In the genomic region with DNA sequence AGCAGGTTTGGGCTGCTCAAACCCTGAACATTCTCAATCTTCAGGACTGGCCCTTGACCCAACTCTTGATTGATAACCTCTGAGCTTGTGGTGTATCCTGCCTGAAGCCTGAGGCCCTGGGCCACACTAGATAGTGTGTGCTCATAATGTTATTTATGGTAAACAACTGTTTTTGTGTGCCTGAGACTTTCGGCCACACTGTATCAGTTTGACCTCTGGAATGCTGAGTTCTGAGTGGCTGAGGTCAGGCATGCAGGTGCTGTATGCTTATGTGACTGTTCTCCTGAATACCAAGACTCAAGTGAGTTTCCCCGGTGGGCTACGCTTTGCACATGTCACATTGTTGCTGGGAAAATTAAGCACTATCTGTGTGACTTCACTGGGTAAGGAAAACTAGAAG, we compare ENCODE assay signal across 13 cellular contexts.
DNase-seq lines count a peak whose midpoint lies in the region; ATAC-seq and TF ChIP-seq lines count a peak whose summit lies in the region.
"Had no signal": no experiment of that assay in that cellular context is flagged by ENCODE, and none has a peak within 500 bp of the region (broad histone marks: within the 10 kb centered on the region; RNA-seq: fewer than 3 reads in every experiment).

No MANE protein-coding gene starts in this region.

- H2BK15ac ChIP-seq in neuronal stem cell (ENCODE audit: low read length) = no peak overlapping the region

- 35% methylated on average over 3 of the region's 3 CpGs for WGBS in right cardiac atrium
- WGBS in neuronal stem cell (ENCODE audit: extremely low coverage in 2 of 2, insufficient read length in 2 of 2, insufficient replicate concordance in 1 of 2), 2 donors = no CpG with 5 or more reads among the region's 3 CpGs

- peak in 1 of 2 donors; percentile 28 for ATAC-seq in right cardiac atrium
- ATAC-seq: CD8-positive, alpha-beta T cell; GM12878 had no signal

- no peak overlapping the region for H2BK12ac ChIP-seq in neuronal stem cell (ENCODE audit: low read length)

- H3K23ac ChIP-seq in neuronal stem cell (ENCODE audit: low read depth, low read length, poor library complexity) = no peak overlapping the region

- no peak overlapping the region for H4K91ac ChIP-seq in neuronal stem cell (ENCODE audit: low read depth, low read length, poor library complexity)

- H3K36me3 ChIP-seq in left ventricle myocardium inferior = no peaks in the 10 kb centered on the region
- no peaks in the 10 kb centered on the region for H3K36me3 ChIP-seq in neuronal stem cell (replicated peaks in 1 of 2; ENCODE audit: control insufficient read depth in 2 of 2, insufficient read depth in 2 of 2, low read length in 2 of 2)
- no peaks in the 10 kb centered on the region for H3K36me3 ChIP-seq in uterus
- H3K36me3 ChIP-seq: BLaER1 treated with 17β-estradiol and CSF1 and Interleukin-3, amounts not matched to agents 10 nM and 100 nM had no signal

- H2BK5ac ChIP-seq in neuronal stem cell (ENCODE audit: low read length) = no peak overlapping the region

- no peak for TF ChIP-seq POLR2A in uterus (IDR thresholded peaks at IDR 0.05)

- H4K8ac ChIP-seq in neuronal stem cell (ENCODE audit: low read depth, low read length) = peak overlapping the region; percentile 72

- H3K9me3 ChIP-seq in right cardiac atrium (ENCODE audit: control insufficient read depth, low read length) (no peaks in the 10 kb centered on the region), left ventricle myocardium inferior (replicated peaks) (peaks cover 27% of the 10 kb centered on the region), neuronal stem cell (replicated peaks in 1 of 2; ENCODE audit: control insufficient read depth in 2 of 2, insufficient read depth in 1 of 2, low read depth in 1 of 2, low read length in 2 of 2) (peaks cover 0 to 4% of the 10 kb centered on the region in 2 donors), uterus (no peaks in the 10 kb centered on the region)

- no peak overlapping the region for H2AK5ac ChIP-seq in neuronal stem cell (ENCODE audit: low read depth, low read length)

- no peak overlapping the region for H3K18ac ChIP-seq in neuronal stem cell (ENCODE audit: low read length)

- no peaks in the 10 kb centered on the region for H3K27me3 ChIP-seq in right cardiac atrium (ENCODE audit: control insufficient read depth, insufficient read depth)
- no peaks in the 10 kb centered on the region for H3K27me3 ChIP-seq in left ventricle myocardium inferior (ENCODE audit: low read depth)
- peaks cover 0 to 8% (median 0%) of the 10 kb centered on the region in 3 experiments for H3K27me3 ChIP-seq in neuronal stem cell (ENCODE audit: control insufficient read depth in 3 of 3, insufficient read depth in 3 of 3, low read depth in 1 of 3, low read length in 3 of 3)
- H3K27me3 ChIP-seq in uterus = no peaks in the 10 kb centered on the region
- H3K27me3 ChIP-seq: BLaER1 treated with 17β-estradiol and CSF1 and Interleukin-3, amounts not matched to agents 10 nM and 100 nM had no signal

- H2BK120ac ChIP-seq in neuronal stem cell (ENCODE audit: low read depth, low read length) = no peak overlapping the region

- no peak overlapping the region for H2AFZ ChIP-seq in neuronal stem cell (ENCODE audit: low read length)
- H2AFZ ChIP-seq: GM23248 had no signal

- H3K4ac ChIP-seq in neuronal stem cell (ENCODE audit: low read length) = no peak overlapping the region

- H3K27ac ChIP-seq in right cardiac atrium (ENCODE audit: low read length) (peak overlapping the region; percentile 62), left ventricle myocardium inferior (replicated peaks) (no peak overlapping the region), neuronal stem cell (replicated peaks; ENCODE audit: low read length) (no peak overlapping the region), uterus (no peak overlapping the region)
- H3K27ac ChIP-seq: BLaER1 treated with 17β-estradiol and CSF1 and Interleukin-3, amounts not matched to agents 10 nM and 100 nM; GM23248 had no signal

- intact Hi-C loops in right cardiac atrium (cut with DNase I) = no loop called here
- intact Hi-C loops in left ventricle myocardium inferior (cut with micrococcal nuclease) = no loop called here
- intact Hi-C loops in uterus (cut with DNase I; ENCODE audit: low total_unique reads) = no loop called here

- H3K4me1 ChIP-seq in right cardiac atrium (ENCODE audit: control insufficient read depth, insufficient read depth, low read length) = no peaks in the 10 kb centered on the region
- no peaks in the 10 kb centered on the region for H3K4me1 ChIP-seq in left ventricle myocardium inferior
- H3K4me1 ChIP-seq in neuronal stem cell (ENCODE audit: control insufficient read depth in 2 of 2, insufficient read depth in 1 of 2, low read depth in 1 of 2, low read length in 2 of 2) = no peaks in the 10 kb centered on the region
- no peaks in the 10 kb centered on the region for H3K4me1 ChIP-seq in uterus
- H3K4me1 ChIP-seq: BLaER1 treated with 17β-estradiol and CSF1 and Interleukin-3, amounts not matched to agents 10 nM and 100 nM had no signal

- H3K9ac ChIP-seq in neuronal stem cell (ENCODE audit: low read depth, low read length, poor library complexity) = no peak overlapping the region
- H3K9ac ChIP-seq: BLaER1 treated with 17β-estradiol and CSF1 and Interleukin-3, amounts not matched to agents 10 nM and 100 nM; GM23248 had no signal

- H3K4me2 ChIP-seq in neuronal stem cell (ENCODE audit: insufficient read depth, low read length, poor library complexity, severe bottlenecking) = no peak overlapping the region
- H3K4me2 ChIP-seq: BLaER1 treated with 17β-estradiol and CSF1 and Interleukin-3, amounts not matched to agents 10 nM and 100 nM had no signal

- H3K4me3 ChIP-seq in right cardiac atrium (ENCODE audit: low read length) = no peak overlapping the region
- H3K4me3 ChIP-seq in left ventricle myocardium inferior = no peak overlapping the region
- no peak overlapping the region for H3K4me3 ChIP-seq in neuronal stem cell (ENCODE audit: low read length in 2 of 2)
- H3K4me3 ChIP-seq in uterus = no peak overlapping the region
- H3K4me3 ChIP-seq: BLaER1 treated with 17β-estradiol and CSF1 and Interleukin-3, amounts not matched to agents 10 nM and 100 nM; GM12878; GM23248 had no signal

- DNase-seq in right cardiac atrium (no peak), left ventricle myocardium inferior (no peak), ecto neural progenitor cell (ENCODE audit: low spot score) (peak; percentile 43), neuronal stem cell (ENCODE audit: low spot score) (no peak), uterus (no peak)
- no peak for DNase-seq in stimulated activated CD8-positive, alpha-beta memory T cell treated with anti-CD3 and anti-CD28 coated beads, Interleukin-4, amount 100 ng/mL, for 48 hours
- DNase-seq: Calu3; CD8-positive, alpha-beta T cell; DMS79 treated with DMSO at 0.1 percent for 48 hours; GM23248; HCEC 1CT had no signal

- H3K79me1 ChIP-seq in neuronal stem cell (ENCODE audit: low read depth, low read length) = no peaks in the 10 kb centered on the region

- TF ChIP-seq CTCF in left ventricle myocardium inferior (IDR thresholded peaks at IDR 0.05; ENCODE audit: borderline replicate concordance) = no peak
- TF ChIP-seq CTCF in uterus (IDR thresholded peaks at IDR 0.05) = no peak

- no peak overlapping the region for H3K14ac ChIP-seq in neuronal stem cell (ENCODE audit: low read length)
